ENCODE assay signal across 1 cellular context in genomic region chr11:76323375-76323774, GRCh38.
TF ChIP-seq lines count a peak whose summit lies in the region.
"Not testable (repeated sequence)": the region's sequence is repeated elsewhere in the genome, so short reads cannot be mapped to it uniquely, and the experiment has no call there.

No MANE protein-coding gene starts in this region.

TF ChIP-seq in K562, 482 proteins besides CTCF, POLR2A, EP300 and RAD21:
- TF ChIP-seq, protein P1, sequence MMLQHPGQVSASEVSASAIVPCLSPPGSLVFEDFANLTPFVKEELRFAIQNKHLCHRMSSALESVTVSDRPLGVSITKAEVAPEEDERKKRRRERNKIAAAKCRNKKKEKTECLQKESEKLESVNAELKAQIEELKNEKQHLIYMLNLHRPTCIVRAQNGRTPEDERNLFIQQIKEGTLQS (IDR thresholded peaks at IDR 0.05): peak; percentile 20; the same call in 1 of the 2 replicates
- TF ChIP-seq, protein P1 (CRISPR knock-in tag; conservative IDR thresholded peaks at IDR 0.05): not testable (repeated sequence)
- TF ChIP-seq TCF3 (CRISPR knock-in tag; IDR thresholded peaks at IDR 0.05) (peak; percentile 20; the same call in 1 of the 2 replicates), DPF2 (IDR thresholded peaks at IDR 0.05) (peak; percentile 54; the same call in 1 of the 2 replicates), SMARCA4 (IDR thresholded peaks at IDR 0.05) (peak; percentile 51; the same call in 1 of the 2 replicates), ZNF584 (CRISPR knock-in tag; IDR thresholded peaks at IDR 0.05; ENCODE audit: low read depth) (0 out of 2 replicates have a peak, but pooled peaks have one; percentile 11), CUX1 (CRISPR knock-in tag; IDR thresholded peaks at IDR 0.05) (peak; percentile 81), NFE2 (IDR thresholded peaks at IDR 0.05; ENCODE audit: low read depth) (0 out of 2 replicates have a peak, but pooled peaks have one; percentile 23), SMARCE1 (IDR thresholded peaks at IDR 0.05) (0 out of 2 replicates have a peak, but pooled peaks have one; percentile 19), C11orf30 (IDR thresholded peaks at IDR 0.05; ENCODE audit: low read depth) (peak; percentile 35; the same call in 1 of the 2 replicates), KDM1A (IDR thresholded peaks at IDR 0.05) (peak in 1 of 2 experiments; percentile 6; a peak in 1 of 4 replicates), NFYB (IDR thresholded peaks at IDR 0.05; ENCODE audit: extremely low read depth, insufficient read length) (peak; percentile 47), CBFA2T3 (IDR thresholded peaks at IDR 0.05) (peak; percentile 40), ARID1B (IDR thresholded peaks at IDR 0.05) (peak; percentile 60), FOSL1 (tag; conservative IDR thresholded peaks at IDR 0.05) (peak; percentile 44; the same call in 1 of the 2 replicates)
- TF ChIP-seq, protein P2, sequence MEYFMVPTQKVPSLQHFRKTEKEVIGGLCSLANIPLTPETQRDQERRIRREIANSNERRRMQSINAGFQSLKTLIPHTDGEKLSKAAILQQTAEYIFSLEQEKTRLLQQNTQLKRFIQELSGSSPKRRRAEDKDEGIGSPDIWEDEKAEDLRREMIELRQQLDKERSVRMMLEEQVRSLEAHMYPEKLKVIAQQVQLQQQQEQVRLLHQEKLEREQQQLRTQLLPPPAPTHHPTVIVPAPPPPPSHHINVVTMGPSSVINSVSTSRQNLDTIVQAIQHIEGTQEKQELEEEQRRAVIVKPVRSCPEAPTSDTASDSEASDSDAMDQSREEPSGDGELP (CRISPR knock-in tag; IDR thresholded peaks at IDR 0.05; ENCODE audit: borderline replicate concordance): peak; percentile 56; the same call in 1 of the 2 replicates
- TF ChIP-seq, protein P3, sequence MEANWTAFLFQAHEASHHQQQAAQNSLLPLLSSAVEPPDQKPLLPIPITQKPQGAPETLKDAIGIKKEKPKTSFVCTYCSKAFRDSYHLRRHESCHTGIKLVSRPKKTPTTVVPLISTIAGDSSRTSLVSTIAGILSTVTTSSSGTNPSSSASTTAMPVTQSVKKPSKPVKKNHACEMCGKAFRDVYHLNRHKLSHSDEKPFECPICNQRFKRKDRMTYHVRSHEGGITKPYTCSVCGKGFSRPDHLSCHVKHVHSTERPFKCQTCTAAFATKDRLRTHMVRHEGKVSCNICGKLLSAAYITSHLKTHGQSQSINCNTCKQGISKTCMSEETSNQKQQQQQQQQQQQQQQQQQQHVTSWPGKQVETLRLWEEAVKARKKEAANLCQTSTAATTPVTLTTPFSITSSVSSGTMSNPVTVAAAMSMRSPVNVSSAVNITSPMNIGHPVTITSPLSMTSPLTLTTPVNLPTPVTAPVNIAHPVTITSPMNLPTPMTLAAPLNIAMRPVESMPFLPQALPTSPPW (CRISPR knock-in tag; IDR thresholded peaks at IDR 0.05): peak; percentile 41
